ENCODE assay signal across 8 cellular contexts in genomic region chr1:161487483-161487827, GRCh38. TPM values are rescaled to one million over a fixed set of nuclear protein-coding genes. Genes with fewer than 3 reads are reported as not detected.
A peak's percentile ranks its signal among the peaks of the same experiment; 100 is the strongest.
DNase-seq lines count a peak whose midpoint lies in the region; TF ChIP-seq lines count a peak whose summit lies in the region.
"Had no signal": no experiment of that assay in that cellular context is flagged by ENCODE, and none has a peak within 500 bp of the region (broad histone marks: within the 10 kb centered on the region; RNA-seq: fewer than 3 reads in every experiment).

No MANE protein-coding gene starts in this region.

- H3K4me1 ChIP-seq in adrenal gland (replicated peaks in 1 of 2) = no peaks in the 10 kb centered on the region
- no peaks in the 10 kb centered on the region for H3K4me1 ChIP-seq in testis

- TF ChIP-seq CTCF in HFF-Myc (IDR thresholded peaks at IDR 0.05; ENCODE audit: low read depth, low read length, missing control alignments) (no peak), adrenal gland (IDR thresholded peaks at IDR 0.05) (no peak), testis (IDR thresholded peaks at IDR 0.05) (no peak)

- WGBS in adrenal gland, 4 donors = 5 to 23% (median 11%) methylated on average over 2 of the region's 2 CpGs
- WGBS in testis, 2 donors = 51 to 56% methylated on average over 2 of the region's 2 CpGs

- intact Hi-C loops in adrenal gland (cut with DNase I) = loop anchor here (10.0 kb wide), 2 partner anchors 247 to 257 kb away; partner anchors contain the start of gene DUSP12 (in 1 of the 2)
- intact Hi-C loops in testis (cut with DNase I; ENCODE audit: low total_unique reads) = no loop called here

- H3K27ac ChIP-seq in adrenal gland (no peak overlapping the region), testis (no peak overlapping the region)

- TF ChIP-seq POLR2A in adrenal gland (IDR thresholded peaks at IDR 0.05) (no peak), testis (IDR thresholded peaks at IDR 0.05) (no peak)

- peaks cover 28% of the 10 kb centered on the region for H3K27me3 ChIP-seq in adrenal gland
- H3K27me3 ChIP-seq in testis = no peaks in the 10 kb centered on the region

- no peaks in the 10 kb centered on the region for H3K36me3 ChIP-seq in adrenal gland (replicated peaks in 1 of 2)
- H3K36me3 ChIP-seq in testis (ENCODE audit: low read depth, missing control alignments) = no peaks in the 10 kb centered on the region

- no peak overlapping the region for H3K4me3 ChIP-seq in HFF-Myc (replicated peaks; ENCODE audit: low read depth, low read length)
- H3K4me3 ChIP-seq in adrenal gland = no peak overlapping the region
- H3K4me3 ChIP-seq in testis = no peak overlapping the region

- peak; percentile 35 for DNase-seq in HFF-Myc (ENCODE audit: extremely low read depth, low read depth)
- DNase-seq in adrenal gland = peak; percentile 35 to 81 (median 54)
- DNase-seq in foreskin melanocyte = peak; percentile 64
- DNase-seq in testis = peak; percentile 30
- DNase-seq in DMS153 (lab: John Stamatoyannopoulos, UW) = no peak
- DNase-seq in islet precursor cell = no peak
- DNase-seq in cerebellar cortex (ENCODE audit: low spot score) = no peak

- H3K9me3 ChIP-seq in adrenal gland (replicated peaks in 1 of 3) (no peaks in the 10 kb centered on the region), testis (no peaks in the 10 kb centered on the region)

RNA-seq across cellular contexts. Expression of gene FCGR2A, which starts 17.8 kb away (rescaled TPM):
- total RNA-seq in adrenal gland (100 to 1,000 TPM in 5 of 8 donors, 10 to 100 TPM in 3; 31.2 to 120 (median 109) TPM), testis (10 to 100 TPM in 1 of 2 donors, 1 to 10 TPM in 1; 7.2 to 19.9 TPM)
- polyA plus RNA-seq in adrenal gland (10 to 100 TPM; 21.2 to 72.5 (median 23.7) TPM), testis (ENCODE audit: insufficient read depth, low read depth, low replicate concordance) (15.4 TPM)
- total RNA-seq: activated T-helper 1 cell treated with anti-CD3 and anti-CD28 coated beads, Interleukin-12 subunit alpha, Interleukin-12 subunit beta, Interleukin-2, Interleukin-4 antibody, amounts not matched to agents 30 ng/mL and 10 ng/mL and 1 ng/mL, durations not matched to agents 14 hours and 24 hours and 36 hours had no signal

RNA-seq across cellular contexts. Expression of gene HSPA6, which starts 36.9 kb away (rescaled TPM):
- total RNA-seq in adrenal gland = 1 to 10 TPM; 2.2 to 8.0 (median 3.7) TPM
- 10 to 100 TPM in 1 of 3 donors, 1 to 10 TPM in 1, under 1 TPM in 1; 0.92 to 12.8 (median 4.7) TPM for polyA plus RNA-seq in adrenal gland
- total RNA-seq in testis = 1 to 10 TPM in 1 of 2 donors, under 1 TPM in 1; 0.94 to 2.5 TPM
- polyA plus RNA-seq in testis (ENCODE audit: insufficient read depth, low read depth, low replicate concordance) = 2.8 TPM

Comparison
In these comparisons a context has a peak if more than half of its experiments do, and no peak if none do; other contexts are left out.
1. DNase-seq: peak in HFF-Myc (single experiment), adrenal gland (7 of 7), foreskin melanocyte (single experiment) and testis (single experiment); none in DMS153 (single experiment), islet precursor cell (single experiment) and cerebellar cortex (single experiment).